9 cellular contexts compared by ENCODE assay signal in genomic region chr15:101488300-101489164, GRCh38. TPM values are rescaled to one million over a fixed set of nuclear protein-coding genes. Genes with fewer than 3 reads are reported as not detected.
A peak's percentile ranks its signal among the peaks of the same experiment; 100 is the strongest.
DNase-seq lines count a peak whose midpoint lies in the region; ATAC-seq lines count a peak whose summit lies in the region.
"Had no signal": no experiment of that assay in that cellular context is flagged by ENCODE, and none has a peak within 500 bp of the region (broad histone marks: within the 10 kb centered on the region; RNA-seq: fewer than 3 reads in every experiment).

No MANE protein-coding gene starts in this region.

- peaks cover 0 to 12% (median 7%) of the 10 kb centered on the region in 5 donors for H3K27me3 ChIP-seq in subcutaneous abdominal adipose tissue (ENCODE audit: control insufficient read depth in 5 of 5, insufficient read depth in 4 of 5, low read length in 5 of 5)

- H3K9me3 Mint-ChIP-seq in activated naive CD8-positive, alpha-beta T cell treated with anti-CD3 and anti-CD28 coated beads for 36 hours: no peaks in the 10 kb centered on the region
- H3K9me3 Mint-ChIP-seq in activated T-helper 17 cell treated with anti-CD3 and anti-CD28 coated beads, Interleukin-2, amount 50 U/mL, for 72 hours: no peaks in the 10 kb centered on the region

- DNase-seq in NCI-H82 (lab: John Stamatoyannopoulos, UW) (peak; percentile 20), NCI-H82 treated with DMSO at 0.1 percent for 48 hours (lab: John Stamatoyannopoulos, UW; ENCODE audit: unreplicated experiment) (no peak), left colon (no peak), sciatic nerve (ENCODE audit: low spot score) (no peak)
- DNase-seq in activated naive CD8-positive, alpha-beta T cell treated with anti-CD3 and anti-CD28 coated beads for 36 hours: no peak
- DNase-seq: NCI-H1048 had no signal

- no peaks in the 10 kb centered on the region for H3K36me3 ChIP-seq in subcutaneous abdominal adipose tissue (ENCODE audit: control insufficient read depth in 5 of 5, insufficient read depth in 5 of 5, low read length in 5 of 5)

- H3K4me1 Mint-ChIP-seq in activated naive CD8-positive, alpha-beta T cell treated with anti-CD3 and anti-CD28 coated beads for 36 hours: peaks cover 10% of the 10 kb centered on the region
- no peaks in the 10 kb centered on the region for H3K4me1 Mint-ChIP-seq in activated T-helper 17 cell treated with anti-CD3 and anti-CD28 coated beads, Interleukin-2, amount 50 U/mL, for 72 hours

- no peak overlapping the region for H3K27ac Mint-ChIP-seq in activated naive CD8-positive, alpha-beta T cell treated with anti-CD3 and anti-CD28 coated beads for 36 hours
- no peak overlapping the region for H3K27ac Mint-ChIP-seq in activated T-helper 17 cell treated with anti-CD3 and anti-CD28 coated beads, Interleukin-2, amount 50 U/mL, for 72 hours

- H3K36me3 Mint-ChIP-seq in activated naive CD8-positive, alpha-beta T cell treated with anti-CD3 and anti-CD28 coated beads for 36 hours: no peaks in the 10 kb centered on the region
- no peaks in the 10 kb centered on the region for H3K36me3 Mint-ChIP-seq in activated T-helper 17 cell treated with anti-CD3 and anti-CD28 coated beads, Interleukin-2, amount 50 U/mL, for 72 hours (ENCODE audit: low read depth)

- peak overlapping the region in 4 of 5 donors; percentile 22 to 46 (median 36) for H3K4me3 ChIP-seq in subcutaneous abdominal adipose tissue (ENCODE audit: low read depth in 1 of 5, low read length in 5 of 5)

- intact Hi-C loops in left colon (cut with DNase I, micrococcal nuclease): no loop called here
- intact Hi-C loops in sciatic nerve (cut with DNase I): no loop called here

- H3K27me3 Mint-ChIP-seq in activated naive CD8-positive, alpha-beta T cell treated with anti-CD3 and anti-CD28 coated beads for 36 hours: peaks cover 52% of the 10 kb centered on the region
- H3K27me3 Mint-ChIP-seq in activated T-helper 17 cell treated with anti-CD3 and anti-CD28 coated beads, Interleukin-2, amount 50 U/mL, for 72 hours: peaks cover 36% of the 10 kb centered on the region

- H3K9ac ChIP-seq in subcutaneous abdominal adipose tissue (ENCODE audit: low read length in 5 of 5): no peak overlapping the region

- H3K9me3 ChIP-seq in subcutaneous abdominal adipose tissue (ENCODE audit: control insufficient read depth in 5 of 5, low read length in 5 of 5): no peaks in the 10 kb centered on the region

- H3K4me1 ChIP-seq in subcutaneous abdominal adipose tissue (ENCODE audit: control insufficient read depth in 5 of 5, insufficient read depth in 5 of 5, low read length in 5 of 5): peaks cover 1 to 9% (median 8%) of the 10 kb centered on the region in 5 donors

- no peak overlapping the region for H3K27ac ChIP-seq in subcutaneous abdominal adipose tissue (ENCODE audit: low read depth, low read length)

- peak overlapping the region; percentile 25 for H3K4me3 Mint-ChIP-seq in activated naive CD8-positive, alpha-beta T cell treated with anti-CD3 and anti-CD28 coated beads for 36 hours
- H3K4me3 Mint-ChIP-seq in activated T-helper 17 cell treated with anti-CD3 and anti-CD28 coated beads, Interleukin-2, amount 50 U/mL, for 72 hours: no peak overlapping the region

- peak; percentile 26 for ATAC-seq in left colon
- ATAC-seq in GM21447 (IDR thresholded peaks at IDR 0.05; ENCODE audit: unreplicated experiment): no peak
- ATAC-seq in sciatic nerve: no peak
- no peak for ATAC-seq in activated T-helper 17 cell treated with anti-CD3 and anti-CD28 coated beads, Interleukin-2, amount 50 U/mL, for 72 hours (replicated peaks)

RNA-seq across cellular contexts. Expression of gene PCSK6, which starts 1.0 kb away (rescaled TPM):
- total RNA-seq in activated naive CD8-positive, alpha-beta T cell treated with anti-CD3 and anti-CD28 coated beads for 36 hours: 1 to 10 TPM; 4.0 to 4.6 TPM
- total RNA-seq in left colon (10 to 100 TPM; 36.4 to 66.2 TPM), sciatic nerve (13.9 TPM)
- total RNA-seq in activated T-helper 17 cell treated with anti-CD3 and anti-CD28 coated beads, Interleukin-2, amount 50 U/mL, for 72 hours: 1 to 10 TPM in 1 of 2 donors, under 1 TPM in 1; 0.56 to 1.3 TPM
